Comparison of ENCODE assay signal across 8 cellular contexts in the genomic region with DNA sequence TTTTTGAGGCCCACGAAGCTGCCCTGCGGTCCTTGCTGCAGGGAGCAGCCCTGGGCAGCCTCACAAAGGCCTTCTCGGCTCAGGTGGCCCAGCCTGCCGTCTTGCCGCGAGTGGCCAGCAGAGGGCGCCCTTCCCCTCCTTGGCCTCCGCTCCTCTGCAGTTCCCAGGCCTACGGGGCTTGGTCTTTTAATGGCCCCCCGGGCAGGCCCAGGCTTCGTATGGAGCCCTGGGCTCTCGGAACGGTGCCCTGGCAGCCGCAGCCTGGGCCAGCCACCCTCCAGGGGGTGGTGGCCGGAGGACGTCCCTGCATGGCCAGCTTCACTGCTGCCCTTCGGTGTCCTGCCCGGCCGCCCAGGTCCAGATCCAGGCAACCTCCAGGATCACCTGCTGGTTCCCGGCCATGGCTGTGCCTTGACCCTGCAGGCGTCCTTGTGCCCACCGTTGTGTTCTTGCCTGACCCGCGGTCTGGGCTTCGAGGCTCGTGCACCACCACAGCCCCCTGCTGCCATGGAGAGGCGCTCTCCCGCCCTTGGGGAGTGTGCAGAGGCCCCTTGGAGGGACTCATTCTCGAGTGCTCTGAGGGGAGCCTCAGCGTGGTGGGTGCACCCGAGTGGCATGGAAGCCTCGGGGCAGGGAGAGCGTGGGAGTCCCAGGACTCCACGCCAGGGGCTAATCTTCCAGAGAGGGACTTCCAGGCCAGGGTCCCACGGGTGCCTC. TPM values are rescaled to one million over a fixed set of nuclear protein-coding genes. Genes with fewer than 3 reads are reported as not detected.
DNase-seq lines count a peak whose midpoint lies in the region.

No MANE protein-coding gene starts in this region.

- DNase-seq in NCI-H1436 (lab: John Stamatoyannopoulos, UW) (peak; percentile 33), NCI-H1436 treated with DMSO at 0.1 percent for 48 hours (lab: John Stamatoyannopoulos, UW) (no peak), NCI-H446 (lab: John Stamatoyannopoulos, UW) (peak; percentile 41 to 80), ecto neural progenitor cell (ENCODE audit: low spot score) (peak; percentile 91), midbrain (lab: John Stamatoyannopoulos, UW) (peak; percentile 37), NCI-H2029 treated with DMSO at 0.1 percent for 48 hours (lab: John Stamatoyannopoulos, UW) (no peak)
- peak; percentile 78 for DNase-seq in activated CD4-positive, alpha-beta memory T cell treated with anti-CD3 and anti-CD28 coated beads, Interleukin-2, amount 10 ng/mL, durations not matched to agents 7 days and 5 days
- peak; percentile 66 for DNase-seq in stimulated activated CD8-positive, alpha-beta memory T cell treated with anti-CD3 and anti-CD28 coated beads, Interleukin-7, amount 100 ng/mL, for 24 hours (ENCODE audit: low read depth)

- no peak overlapping the region for H3K4me3 Mint-ChIP-seq in activated CD4-positive, alpha-beta memory T cell treated with anti-CD3 and anti-CD28 coated beads, Interleukin-2, amount 10 ng/mL, durations not matched to agents 7 days and 5 days

- CTCF ChIA-PET in activated CD4-positive, alpha-beta memory T cell treated with anti-CD3 and anti-CD28 coated beads, Interleukin-2, amount 10 ng/mL, durations not matched to agents 7 days and 5 days (lab: Charles Lee) = interaction anchor here (1.0 to 1.7 kb wide), 5 partner anchors 18 to 133 kb away, joined by 3 to 6 read pairs (median 4); no protein-coding TSS in a partner anchor

- H3K36me3 Mint-ChIP-seq in activated CD4-positive, alpha-beta memory T cell treated with anti-CD3 and anti-CD28 coated beads, Interleukin-2, amount 10 ng/mL, durations not matched to agents 7 days and 5 days (ENCODE audit: low read depth) = no peaks in the 10 kb centered on the region

- no peak overlapping the region for H3K27ac Mint-ChIP-seq in activated CD4-positive, alpha-beta memory T cell treated with anti-CD3 and anti-CD28 coated beads, Interleukin-2, amount 10 ng/mL, durations not matched to agents 7 days and 5 days

- no peaks in the 10 kb centered on the region for H3K9me3 Mint-ChIP-seq in activated CD4-positive, alpha-beta memory T cell treated with anti-CD3 and anti-CD28 coated beads, Interleukin-2, amount 10 ng/mL, durations not matched to agents 7 days and 5 days

- no peaks in the 10 kb centered on the region for H3K27me3 Mint-ChIP-seq in activated CD4-positive, alpha-beta memory T cell treated with anti-CD3 and anti-CD28 coated beads, Interleukin-2, amount 10 ng/mL, durations not matched to agents 7 days and 5 days

- H3K4me1 Mint-ChIP-seq in activated CD4-positive, alpha-beta memory T cell treated with anti-CD3 and anti-CD28 coated beads, Interleukin-2, amount 10 ng/mL, durations not matched to agents 7 days and 5 days = peaks cover 4% of the 10 kb centered on the region

- POLR2A ChIA-PET in activated CD4-positive, alpha-beta memory T cell treated with anti-CD3 and anti-CD28 coated beads, Interleukin-2, amount 10 ng/mL, durations not matched to agents 7 days and 5 days (lab: Charles Lee) = no interaction called here

RNA-seq across cellular contexts. Expression of gene ASPG, which starts 9.4 kb away (rescaled TPM):
- total RNA-seq in activated CD4-positive, alpha-beta memory T cell treated with anti-CD3 and anti-CD28 coated beads, Interleukin-2, amount 10 ng/mL, durations not matched to agents 7 days and 5 days = not detected

RNA-seq across cellular contexts. Expression of gene KIF26A, which starts 43.5 kb away (rescaled TPM):
- 1 to 10 TPM; 7.7 to 7.9 TPM for total RNA-seq in activated CD4-positive, alpha-beta memory T cell treated with anti-CD3 and anti-CD28 coated beads, Interleukin-2, amount 10 ng/mL, durations not matched to agents 7 days and 5 days

Comparison
In these comparisons a context has a peak if more than half of its experiments do, and no peak if none do; other contexts are left out.
1. DNase-seq: peak in NCI-H1436 (single experiment), NCI-H446 (2 of 2), activated CD4-positive, alpha-beta memory T cell treated with anti-CD3 and anti-CD28 coated beads, Interleukin-2, amount 10 ng/mL, durations not matched to agents 7 days and 5 days (single experiment), ecto neural progenitor cell (single experiment), midbrain (single experiment) and stimulated activated CD8-positive, alpha-beta memory T cell treated with anti-CD3 and anti-CD28 coated beads, Interleukin-7, amount 100 ng/mL, for 24 hours (single experiment); none in NCI-H1436 treated with DMSO at 0.1 percent for 48 hours (single experiment) and NCI-H2029 treated with DMSO at 0.1 percent for 48 hours (single experiment).